Comparison of ENCODE assay signal across 10 cellular contexts in the genomic region with DNA sequence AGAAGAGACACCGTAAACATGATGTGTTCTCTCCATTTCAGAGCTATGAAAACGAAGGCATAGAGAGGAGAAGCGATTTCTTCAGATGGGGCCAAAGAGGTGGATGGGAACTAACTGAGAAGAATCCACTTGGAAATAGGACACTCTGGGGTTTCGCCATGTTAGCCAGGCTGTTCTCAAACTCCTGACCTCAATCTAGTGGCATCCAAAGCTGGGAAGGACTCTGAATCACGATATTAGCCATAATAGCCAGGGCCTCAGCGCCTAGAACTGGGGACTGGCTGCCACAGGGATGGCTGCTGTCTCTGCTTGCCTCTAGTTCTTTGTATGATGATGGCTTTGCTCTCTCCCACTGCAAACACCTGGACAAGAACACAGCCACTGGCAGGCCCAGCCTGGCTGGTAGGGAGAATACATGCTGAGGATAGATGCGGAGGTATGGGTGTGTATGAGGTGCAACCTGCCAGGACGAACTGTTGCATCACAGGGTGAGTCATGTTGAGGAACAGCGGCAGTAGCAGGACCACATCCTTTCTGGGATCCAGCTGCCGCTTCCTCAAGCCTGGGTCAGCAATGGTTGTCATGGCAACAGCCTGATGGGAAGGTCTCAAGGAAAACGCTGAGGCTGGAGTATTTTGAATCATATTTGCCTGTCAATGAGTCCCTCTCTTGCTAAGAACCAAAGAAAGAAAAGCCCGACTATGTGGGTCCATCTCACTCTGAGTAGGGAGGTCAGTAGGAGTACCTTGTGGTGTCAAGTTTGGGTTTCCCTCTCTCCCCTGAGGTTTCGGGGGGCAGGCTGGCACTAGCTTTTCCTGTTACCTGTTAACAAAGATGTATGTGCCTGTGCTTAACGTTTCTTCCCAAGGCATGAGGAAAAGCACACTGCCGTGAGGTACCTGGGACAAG. TPM values are rescaled to one million over a fixed set of nuclear protein-coding genes. Genes with fewer than 3 reads are reported as not detected.
A peak's percentile ranks its signal among the peaks of the same experiment; 100 is the strongest.
DNase-seq lines count a peak whose midpoint lies in the region; ATAC-seq and TF ChIP-seq lines count a peak whose summit lies in the region.
"Had no signal": no experiment of that assay in that cellular context is flagged by ENCODE, and none has a peak within 500 bp of the region (broad histone marks: within the 10 kb centered on the region; RNA-seq: fewer than 3 reads in every experiment).

No MANE protein-coding gene starts in this region.

- H3K36me3 Mint-ChIP-seq in neural crest cell (ENCODE audit: low read depth), result no peaks in the 10 kb centered on the region

- H3K4me3 Mint-ChIP-seq in neural crest cell, result no peak overlapping the region
- H3K4me3 Mint-ChIP-seq: activated T-cell treated with anti-CD3 and anti-CD28 coated beads, Interleukin-2, amount 50 U/mL, for 4 hours had no signal

- intact Hi-C loops in colonic mucosa (cut with DNase I), result loop anchor here (5.0 kb wide), 1 partner anchor 34 kb away; no protein-coding TSS in a partner anchor

- no peak overlapping the region for H3K4me3 ChIP-seq in AG04450 (ENCODE audit: low read depth, low read length)
- no peak overlapping the region for H3K4me3 ChIP-seq in colonic mucosa
- H3K4me3 ChIP-seq: skin epidermis had no signal

- H3K9me3 ChIP-seq in AG04450 (ENCODE audit: control insufficient read depth, insufficient read depth, low read length) (peaks cover 4% of the 10 kb centered on the region), colonic mucosa (no peaks in the 10 kb centered on the region)

- CTCF ChIA-PET in AG04450 (lab: Charles Lee), result interaction anchor here (0.7 to 1.3 kb wide), 2 partner anchors 8 to 184 kb away, joined by 3 to 4 read pairs; no protein-coding TSS in a partner anchor

- H3K9ac ChIP-seq in colonic mucosa (ENCODE audit: low read depth in 2 of 2, low read length in 2 of 2), result no peak overlapping the region

- peaks cover 19% of the 10 kb centered on the region for H3K4me1 Mint-ChIP-seq in neural crest cell

- H3K27ac Mint-ChIP-seq in neural crest cell (ENCODE audit: unreplicated experiment), result peak overlapping the region; percentile 9

- H3K4me1 ChIP-seq in colonic mucosa, result no peaks in the 10 kb centered on the region

- peak; percentile 48 for ATAC-seq in GM19463 (IDR thresholded peaks at IDR 0.05; ENCODE audit: unreplicated experiment)
- ATAC-seq in GM18873 (IDR thresholded peaks at IDR 0.05; ENCODE audit: low FRiP score, unreplicated experiment), result no peak

- H3K27me3 ChIP-seq in AG04450 (ENCODE audit: control insufficient read depth, insufficient read depth, low read length) (peaks cover 10% of the 10 kb centered on the region), colonic mucosa (peaks cover 6% of the 10 kb centered on the region)

- POLR2A ChIA-PET in AG04450 (lab: Yijun Ruan, JAX), result interaction anchor here (0.6 kb wide), 1 partner anchor 221 kb away, joined by 3 read pairs; no protein-coding TSS in a partner anchor

- peak; percentile 69 for DNase-seq in AG04450 (ENCODE audit: low read depth, low spot score)
- DNase-seq in RPMI8226, result peak; percentile 34
- DNase-seq in colonic mucosa, result peak; percentile 23
- peak; percentile 14 for DNase-seq in neural crest cell (ENCODE audit: low read depth, low spot score)
- no peak for DNase-seq in cerebellum (ENCODE audit: low spot score)
- no peak for DNase-seq in NCI-H1436 treated with DMSO at 0.1 percent for 48 hours (lab: John Stamatoyannopoulos, UW)
- DNase-seq: activated T-cell treated with anti-CD3 and anti-CD28 coated beads, Interleukin-2, amount 50 U/mL, for 4 hours had no signal

- no peaks in the 10 kb centered on the region for H3K9me3 Mint-ChIP-seq in neural crest cell
- H3K9me3 Mint-ChIP-seq: activated T-cell treated with anti-CD3 and anti-CD28 coated beads, Interleukin-2, amount 50 U/mL, for 4 hours had no signal

- peaks cover 3% of the 10 kb centered on the region for H3K27me3 Mint-ChIP-seq in neural crest cell (ENCODE audit: low read depth)

- H3K27ac ChIP-seq in AG04450 (ENCODE audit: low read depth, low read length) (no peak overlapping the region), colonic mucosa (no peak overlapping the region)

- TF ChIP-seq CTCF in AG04450 (IDR thresholded peaks at IDR 0.05; ENCODE audit: low read depth, low read length) (no peak), colonic mucosa (IDR thresholded peaks at IDR 0.05) (no peak), neural crest cell (conservative IDR thresholded peaks at IDR 0.05) (no peak)

- H3K36me3 ChIP-seq in colonic mucosa, result no peaks in the 10 kb centered on the region

RNA-seq across cellular contexts. Expression of gene CCDC177, which starts 31.1 kb away (rescaled TPM):
- polyA plus RNA-seq in AG04450 (2011; rRNA removed), result not detected in 2 replicates
- 0.05 TPM in 1 of 2 replicates, not detected in the other for polyA minus RNA-seq in AG04450 (2011; rRNA and poly(A)+ RNA removed)
- total RNA-seq in colonic mucosa (not detected), neural crest cell (7.5 and 7.7 TPM in 2 replicates), cerebellum (4.5 TPM)

RNA-seq across cellular contexts. Expression of gene PLEKHD1, which starts 59.1 kb away (rescaled TPM):
- not detected in 2 replicates for polyA plus RNA-seq in AG04450 (2011; rRNA removed)
- not detected in 2 replicates for polyA minus RNA-seq in AG04450 (2011; rRNA and poly(A)+ RNA removed)
- total RNA-seq in colonic mucosa, result under 1 TPM; 0.05 to 0.10 TPM
- total RNA-seq in neural crest cell, result 0.14 TPM in 1 of 2 replicates, not detected in the other
- 1.3 TPM for total RNA-seq in cerebellum

Comparison
In these comparisons a context has a peak if more than half of its experiments do, and no peak if none do; other contexts are left out.
1. DNase-seq: peak in AG04450 (single experiment), RPMI8226 (single experiment), colonic mucosa (single experiment) and neural crest cell (single experiment); none in cerebellum (single experiment) and NCI-H1436 treated with DMSO at 0.1 percent for 48 hours (single experiment).